ENCODE assay signal across 8 cellular contexts in the genomic region with DNA sequence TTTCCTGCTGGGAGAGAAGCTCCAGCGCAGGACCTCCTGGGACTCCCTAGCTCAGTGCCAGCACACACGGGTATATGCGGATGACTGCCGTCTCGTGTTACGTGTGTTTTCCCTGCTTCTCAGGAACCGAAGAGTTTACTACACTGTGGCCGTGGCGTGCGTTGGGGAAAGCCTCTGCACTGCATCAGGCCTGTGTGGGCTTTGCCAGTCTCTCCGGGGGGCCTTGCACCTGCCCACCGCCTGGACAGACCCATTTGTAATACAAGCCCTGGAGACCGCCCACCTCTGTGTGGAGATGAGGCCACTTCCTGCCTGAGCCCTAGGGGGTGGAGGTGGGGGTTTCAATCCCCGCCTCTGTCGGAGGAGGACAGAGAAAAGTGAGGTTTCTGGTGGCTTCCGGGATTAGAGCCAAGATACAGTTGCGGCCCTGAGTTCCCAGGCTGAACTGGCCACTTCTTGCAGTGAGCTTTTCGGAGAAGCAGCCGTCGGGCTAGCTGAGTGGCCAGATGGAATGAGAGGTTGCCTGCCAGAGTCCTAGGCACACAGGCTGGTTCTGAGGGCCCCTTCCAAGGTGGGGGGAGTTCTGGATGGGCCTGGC. TPM values are rescaled to one million over a fixed set of nuclear protein-coding genes. Genes with fewer than 3 reads are reported as not detected.
DNase-seq lines count a peak whose midpoint lies in the region; ATAC-seq and TF ChIP-seq lines count a peak whose summit lies in the region.

No MANE protein-coding gene starts in this region.

- no peaks in the 10 kb centered on the region for H3K27me3 ChIP-seq in BE2C

- peak; percentile 27 for DNase-seq in stimulated activated CD4-positive, alpha-beta T cell treated with anti-CD3 and anti-CD28 coated beads, Interleukin-4, amount 100 ng/mL, for 24 hours
- DNase-seq in stimulated activated CD4-positive, alpha-beta T cell treated with anti-CD3 and anti-CD28 coated beads, Interleukin-4, amount 100 ng/mL, for 1 hour, result no peak
- DNase-seq in NCI-H146 (lab: John Stamatoyannopoulos, UW), result peak; percentile 97
- DNase-seq in activated CD8-positive, alpha-beta memory T cell treated with anti-CD3 and anti-CD28 coated beads for 24 hours, result peak; percentile 82
- peak; percentile 72 for DNase-seq in left kidney (ENCODE audit: low read depth, low spot score)
- no peak for DNase-seq in dermis blood vessel endothelial cell
- no peak for DNase-seq in BE2C

- TF ChIP-seq CTCF in BE2C (IDR thresholded peaks at IDR 0.05; ENCODE audit: low read depth, low read length), result no peak

- H3K4me3 ChIP-seq in BE2C (ENCODE audit: low read depth, low read length), result no peak overlapping the region

- ATAC-seq in HG02763 (IDR thresholded peaks at IDR 0.05; ENCODE audit: unreplicated experiment), result peak; percentile 59

- peaks cover 8% of the 10 kb centered on the region; the same call in 1 of the 2 replicates for H3K36me3 ChIP-seq in BE2C

- no peaks in the 10 kb centered on the region for H3K9me3 ChIP-seq in BE2C

- H3K4me1 ChIP-seq in BE2C, result peaks cover 12% of the 10 kb centered on the region

RNA-seq across cellular contexts. Expression of a gene that starts 43.4 kb away (rescaled TPM):
- 27.5 and 28.8 TPM in 2 replicates for total RNA-seq in dermis blood vessel endothelial cell
- 134 TPM for polyA plus RNA-seq in BE2C (2012; ENCODE audit: insufficient read depth, insufficient read length, low read depth)

Comparison
In these comparisons a context has a peak if more than half of its experiments do, and no peak if none do; other contexts are left out.
1. DNase-seq: peak in stimulated activated CD4-positive, alpha-beta T cell treated with anti-CD3 and anti-CD28 coated beads, Interleukin-4, amount 100 ng/mL, for 24 hours (single experiment), NCI-H146 (single experiment), activated CD8-positive, alpha-beta memory T cell treated with anti-CD3 and anti-CD28 coated beads for 24 hours (single experiment) and left kidney (single experiment); none in stimulated activated CD4-positive, alpha-beta T cell treated with anti-CD3 and anti-CD28 coated beads, Interleukin-4, amount 100 ng/mL, for 1 hour (single experiment), dermis blood vessel endothelial cell (single experiment) and BE2C (single experiment).